Comparison of ENCODE assay signal across 9 cellular contexts in genomic region chr17:36183811-36184765, GRCh38. TPM values are rescaled to one million over a fixed set of nuclear protein-coding genes. Genes with fewer than 3 reads are reported as not detected.
DNase-seq lines count a peak whose midpoint lies in the region; ATAC-seq, FAIRE-seq and TF ChIP-seq lines count a peak whose summit lies in the region.
"Had no signal": no experiment of that assay in that cellular context is flagged by ENCODE, and none has a peak within 500 bp of the region (broad histone marks: within the 10 kb centered on the region; RNA-seq: fewer than 3 reads in every experiment).

No MANE protein-coding gene starts in this region.

- H3K9ac ChIP-seq in GM12878 (ENCODE audit: control insufficient read depth, insufficient read depth, low read length) (peak overlapping the region; percentile 29; the same call in 1 of the 2 replicates), liver (ENCODE audit: low read depth in 1 of 2, low read length in 2 of 2) (peak overlapping the region; percentile 5 to 52)

- H3K27ac Mint-ChIP-seq in stimulated activated naive B cell treated with anti-CD40 and anti-IgM and Interleukin-4, amounts not matched to agents 10 μg/mL and 1 μg/mL and 100 μg/mL, for 72 hours, result peak overlapping the region; percentile 42
- H3K27ac Mint-ChIP-seq: activated T-helper 17 cell treated with anti-CD3 and anti-CD28 coated beads, Interleukin-2, amount 50 U/mL, for 72 hours had no signal

- TF ChIP-seq RAD21 in GM12878 (IDR thresholded peaks at IDR 0.05; ENCODE audit: insufficient read depth, low read depth, low read length), result no peak
- no peak for TF ChIP-seq RAD21 in liver (IDR thresholded peaks at IDR 0.05)

- peaks cover 25 to 39% of the 10 kb centered on the region in 2 donors for H3K27me3 Mint-ChIP-seq in stimulated activated naive B cell treated with anti-CD40 and anti-IgM and Interleukin-4, amounts not matched to agents 10 μg/mL and 1 μg/mL and 100 μg/mL, for 72 hours

- no peak for FAIRE-seq in GM12878 (lab: Jason Lieb, UNC)

- BruUV-seq in GM12878 (replicated peaks; lab: Mats Ljungman, UMichigan), result no TSS peak

- peaks cover 21 to 28% of the 10 kb centered on the region in 2 donors for H3K4me1 Mint-ChIP-seq in stimulated activated naive B cell treated with anti-CD40 and anti-IgM and Interleukin-4, amounts not matched to agents 10 μg/mL and 1 μg/mL and 100 μg/mL, for 72 hours
- H3K4me1 Mint-ChIP-seq: activated T-helper 17 cell treated with anti-CD3 and anti-CD28 coated beads, Interleukin-2, amount 50 U/mL, for 72 hours had no signal

- DNase-seq in GM12878 (ENCODE audit: low read depth, low spot score) (no peak), NCI-H2196 (lab: John Stamatoyannopoulos, UW; ENCODE audit: unreplicated experiment) (no peak)
- DNase-seq in stimulated activated naive B cell treated with anti-CD40 and anti-IgM and Interleukin-4, amounts not matched to agents 10 μg/mL and 1 μg/mL and 100 μg/mL, for 72 hours, result no peak
- no peak for DNase-seq in stimulated activated naive CD4-positive, alpha-beta T cell treated with Interleukin-2 at 50 U/mL for 16 hours (lab: John Stamatoyannopoulos, UW)

- TF ChIP-seq EP300 in GM12878 (IDR thresholded peaks at IDR 0.05; ENCODE audit: borderline replicate concordance in 1 of 2, control insufficient read depth in 1 of 2, low read depth in 2 of 2, low read length in 2 of 2), result no peak

- no peaks in the 10 kb centered on the region for H3K9me3 ChIP-seq in GM12878 (replicated peaks; ENCODE audit: control insufficient read depth, insufficient read depth, low read length)
- H3K9me3 ChIP-seq in liver (ENCODE audit: control insufficient read depth in 4 of 4, low read length in 3 of 4), result no peaks in the 10 kb centered on the region

- intact Hi-C loops in GM12878 (cut with micrococcal nuclease; ENCODE audit: unreplicated experiment), result no loop called here

- H3K27me3 ChIP-seq in GM12878 (replicated peaks in 1 of 2; ENCODE audit: control insufficient read depth in 2 of 2, insufficient read depth in 2 of 2, low read length in 1 of 2), result no peaks in the 10 kb centered on the region
- no peaks in the 10 kb centered on the region for H3K27me3 ChIP-seq in liver (ENCODE audit: control insufficient read depth in 4 of 4, insufficient read depth in 4 of 4, low read length in 3 of 4)

- CTCF ChIA-PET in GM12878 (lab: Yijun Ruan, JAX), result interaction anchor here (1.0 kb wide), 1 partner anchor 11 kb away, joined by 3 read pairs; no protein-coding TSS in a partner anchor

- H3K4me3 ChIP-seq in GM12878 (no peak overlapping the region; the same call in 1 of the 2 replicates), liver (ENCODE audit: low read depth in 1 of 3, low read length in 3 of 3) (peak overlapping the region; percentile 1 to 90 (median 53))

- POLR2A ChIA-PET in GM12878 (lab: Charles Lee), result interaction anchor here (0.6 kb wide), 1 partner anchor 8 kb away, joined by 4 read pairs; no protein-coding TSS in a partner anchor

- no peak overlapping the region for H3K27ac ChIP-seq in GM12878 (ENCODE audit: control insufficient read depth, insufficient read depth)
- peak overlapping the region; percentile 66 to 71 for H3K27ac ChIP-seq in liver (ENCODE audit: low read depth in 1 of 2, low read length in 2 of 2)

- 0 out of 2 replicates have a peak overlapping the region, but pooled peaks have one; percentile 25 for H3K4me2 ChIP-seq in GM12878 (ENCODE audit: control insufficient read depth, insufficient read depth)

- no peak for TF ChIP-seq CTCF in GM12878 (IDR thresholded peaks at IDR 0.05 in 2 of 3, conservative IDR thresholded peaks at IDR 0.05 in 1 of 3; ENCODE audit: control insufficient read depth in 2 of 3, extremely low read depth in 1 of 3, insufficient read depth in 1 of 3, low read depth in 3 of 3, low read length in 3 of 3)
- TF ChIP-seq CTCF in liver (IDR thresholded peaks at IDR 0.05; ENCODE audit: low read depth, low read length, missing input control), result no peak

- H3K4me1 ChIP-seq in GM12878 (ENCODE audit: control insufficient read depth, insufficient read depth, low read length) (peaks cover 6% of the 10 kb centered on the region; the same call in 1 of the 2 replicates), liver (ENCODE audit: control insufficient read depth in 4 of 4, insufficient read depth in 4 of 4, low read length in 3 of 4) (peaks cover 7 to 25% (median 15%) of the 10 kb centered on the region in 4 donors)

- no peaks in the 10 kb centered on the region for H3K36me3 Mint-ChIP-seq in stimulated activated naive B cell treated with anti-CD40 and anti-IgM and Interleukin-4, amounts not matched to agents 10 μg/mL and 1 μg/mL and 100 μg/mL, for 72 hours

- no peak overlapping the region for H2AFZ ChIP-seq in GM12878 (ENCODE audit: control insufficient read depth, low read depth, low read length)

- H3K4me3 Mint-ChIP-seq in stimulated activated naive B cell treated with anti-CD40 and anti-IgM and Interleukin-4, amounts not matched to agents 10 μg/mL and 1 μg/mL and 100 μg/mL, for 72 hours, result peak overlapping the region; percentile 72 to 77
- H3K4me3 Mint-ChIP-seq: activated T-helper 17 cell treated with anti-CD3 and anti-CD28 coated beads, Interleukin-2, amount 50 U/mL, for 72 hours had no signal

- no peaks in the 10 kb centered on the region for H4K20me1 ChIP-seq in GM12878 (ENCODE audit: control insufficient read depth, insufficient read depth)

- RAD21 ChIA-PET in GM12878 (lab: Charles Lee; ENCODE audit: unreplicated experiment), result interaction anchor here (0.7 to 1.5 kb wide), 3 partner anchors 28 to 215 kb away, joined by 3 read pairs; no protein-coding TSS in a partner anchor

- H3K79me2 ChIP-seq in GM12878 (ENCODE audit: control insufficient read depth, insufficient read depth, low read length), result no peaks in the 10 kb centered on the region

- in situ Hi-C loops in GM12878 (cut with MboI), result no loop called here

- H3K36me3 ChIP-seq in GM12878 (ENCODE audit: control insufficient read depth in 2 of 2, insufficient read depth in 2 of 2, low read length in 1 of 2) (no peaks in the 10 kb centered on the region), liver (ENCODE audit: control insufficient read depth in 4 of 4, insufficient read depth in 3 of 4, low read depth in 1 of 4, low read length in 3 of 4) (no peaks in the 10 kb centered on the region)

- 7% methylated on average over 5 of the region's 16 CpGs for WGBS in GM12878 (ENCODE audit: insufficient coverage, insufficient replicate concordance, low lambda C conversion rate, missing lambda C conversion rate)
- 70% methylated on average over 16 of the region's 16 CpGs for WGBS in liver

- no peak for TF ChIP-seq POLR2A in GM12878 (IDR thresholded peaks at IDR 0.05; ENCODE audit: low read depth, low read length)

- no peaks in the 10 kb centered on the region for H3K9me3 Mint-ChIP-seq in stimulated activated naive B cell treated with anti-CD40 and anti-IgM and Interleukin-4, amounts not matched to agents 10 μg/mL and 1 μg/mL and 100 μg/mL, for 72 hours
- H3K9me3 Mint-ChIP-seq: activated T-helper 17 cell treated with anti-CD3 and anti-CD28 coated beads, Interleukin-2, amount 50 U/mL, for 72 hours had no signal

- ATAC-seq in HG03354 (IDR thresholded peaks at IDR 0.05; ENCODE audit: poor library complexity, severe bottlenecking, unreplicated experiment), result peak; percentile 7
- ATAC-seq in GM12878, result peak; percentile 35
- ATAC-seq in stimulated activated naive B cell treated with anti-CD40 and anti-IgM and Interleukin-4, amounts not matched to agents 10 μg/mL and 1 μg/mL and 100 μg/mL, for 72 hours (replicated peaks), result no peak
- no peak for ATAC-seq in GM19324 (IDR thresholded peaks at IDR 0.05; ENCODE audit: low FRiP score, unreplicated experiment)
- ATAC-seq in GM18873 (IDR thresholded peaks at IDR 0.05; ENCODE audit: low FRiP score, unreplicated experiment), result no peak
- ATAC-seq: activated T-helper 17 cell treated with anti-CD3 and anti-CD28 coated beads, Interleukin-2, amount 50 U/mL, for 72 hours had no signal

- SMC1A ChIA-PET in GM12878 (lab: Charles Lee; ENCODE audit: uncharacterized antibody, unreplicated experiment), result interaction anchor here (0.7 kb wide), 1 partner anchor 9 kb away, joined by 3 read pairs; no protein-coding TSS in a partner anchor

RNA-seq across cellular contexts. Expression of gene TBC1D3B, which starts 7.7 kb away (rescaled TPM):
- total RNA-seq in GM12878 (2013; cell fraction: nucleolus; rRNA removed), result 9.6 and 11.1 TPM in 2 replicates
- total RNA-seq in GM12878 (2014; rRNA removed), result 1.8 and 2.7 TPM in 2 replicates
- total RNA-seq in GM12878 (2014; rRNA removed; fragmentation: Illumina TruSeq; extraction: Trizol), result 1.6 and 2.0 TPM in 2 replicates
- total RNA-seq in GM12878 (2021), result 2.5 and 8.5 TPM in 2 replicates
- not detected for polyA plus RNA-seq in GM12878 (2011; ENCODE audit: low read depth)
- polyA plus RNA-seq in GM12878 (2011; rRNA removed), result 2.0 and 2.1 TPM in 2 replicates
- polyA plus RNA-seq in GM12878 (2011; cell fraction: cytosol; rRNA removed), result 1.6 and 2.6 TPM in 2 replicates
- 15.3 and 19.8 TPM in 2 replicates for polyA plus RNA-seq in GM12878 (2011; cell fraction: nucleus; rRNA removed)
- 3.0 and 5.8 TPM in 2 replicates for polyA plus RNA-seq in GM12878 (2012)
- polyA plus RNA-seq in GM12878 (2014; fragmentation: Illumina TruSeq; extraction: Trizol), result 0.93 TPM in 1 of 2 replicates, not detected in the other
- polyA plus RNA-seq in GM12878 (2014; fragmentation: Nextera tagmentation; extraction: Ambion mirVana), result not detected
- polyA plus RNA-seq in GM12878 (2014; rRNA removed), result 3.0 and 4.8 TPM in 2 replicates
- 1 to 10 TPM in 1 of 2 experiments, under 1 TPM in 1; 0.67 to 1.6 TPM for polyA plus RNA-seq in GM12878 (2016; fragmentation: Nextera tagmentation; extraction: Ambion mirVana)
- polyA minus RNA-seq in GM12878 (2011; rRNA and poly(A)+ RNA removed), result 0.80 TPM in 1 of 2 replicates, not detected in the other
- polyA minus RNA-seq in GM12878 (2011; cell fraction: cytosol; rRNA and poly(A)+ RNA removed), result not detected in 2 replicates
- 1.9 and 2.3 TPM in 2 replicates for polyA minus RNA-seq in GM12878 (2011; cell fraction: nucleus; rRNA and poly(A)+ RNA removed)
- under 1 TPM; 0.42 to 0.56 TPM for total RNA-seq in liver
- polyA plus RNA-seq in liver, result 1 to 10 TPM in 1 of 2 donors, under 1 TPM in 1; 0.66 to 1.8 TPM

RNA-seq across cellular contexts. Expression of gene CCL3L1, which starts 12.5 kb away (rescaled TPM):
- 6.6 and 7.5 TPM in 2 replicates for total RNA-seq in GM12878 (2013; cell fraction: nucleolus; rRNA removed)
- 13.0 and 14.8 TPM in 2 replicates for total RNA-seq in GM12878 (2014; rRNA removed)
- 12.4 and 15.3 TPM in 2 replicates for total RNA-seq in GM12878 (2014; rRNA removed; fragmentation: Illumina TruSeq; extraction: Trizol)
- total RNA-seq in GM12878 (2021), result 12.9 and 13.6 TPM in 2 replicates
- polyA plus RNA-seq in GM12878 (2011; ENCODE audit: low read depth), result 17.8 TPM
- 26.9 and 108 TPM in 2 replicates for polyA plus RNA-seq in GM12878 (2011; rRNA removed)
- 63.6 and 64.9 TPM in 2 replicates for polyA plus RNA-seq in GM12878 (2011; cell fraction: cytosol; rRNA removed)
- polyA plus RNA-seq in GM12878 (2011; cell fraction: nucleus; rRNA removed), result 51.9 and 86.7 TPM in 2 replicates
- polyA plus RNA-seq in GM12878 (2012), result 17.4 and 22.5 TPM in 2 replicates
- 5.4 and 13.4 TPM in 2 replicates for polyA plus RNA-seq in GM12878 (2014; fragmentation: Illumina TruSeq; extraction: Trizol)
- polyA plus RNA-seq in GM12878 (2014; fragmentation: Nextera tagmentation; extraction: Ambion mirVana), result 10 to 100 TPM; 13.8 to 14.5 TPM
- polyA plus RNA-seq in GM12878 (2014; rRNA removed), result 12.6 and 14.0 TPM in 2 replicates
- 1 to 10 TPM; 1.9 to 3.2 TPM for polyA plus RNA-seq in GM12878 (2016; fragmentation: Nextera tagmentation; extraction: Ambion mirVana)
- polyA minus RNA-seq in GM12878 (2011; rRNA and poly(A)+ RNA removed), result 44.0 and 53.2 TPM in 2 replicates
- polyA minus RNA-seq in GM12878 (2011; cell fraction: cytosol; rRNA and poly(A)+ RNA removed), result 38.6 and 41.3 TPM in 2 replicates
- 88.5 and 100 TPM in 2 replicates for polyA minus RNA-seq in GM12878 (2011; cell fraction: nucleus; rRNA and poly(A)+ RNA removed)
- under 1 TPM; 0.42 TPM for total RNA-seq in liver
- polyA plus RNA-seq in liver, result under 1 TPM; 0.15 to 0.21 TPM

RNA-seq across cellular contexts. Expression of gene CCL4L2, which starts 26.8 kb away (rescaled TPM):
- 0.84 TPM in 1 of 2 replicates, not detected in the other for total RNA-seq in GM12878 (2013; cell fraction: nucleolus; rRNA removed)
- total RNA-seq in GM12878 (2014; rRNA removed) (13.6 and 23.2 TPM in 2 replicates), GM12878 (2014; rRNA removed; fragmentation: Illumina TruSeq; extraction: Trizol) (13.1 and 15.0 TPM in 2 replicates), GM12878 (2021) (11.1 and 12.3 TPM in 2 replicates), liver (1 to 10 TPM in 1 of 2 donors, under 1 TPM in 1; 0.50 to 2.8 TPM)
- polyA plus RNA-seq in GM12878 (2011; ENCODE audit: low read depth), result 12.3 TPM
- polyA plus RNA-seq in GM12878 (2011; rRNA removed) (249 and 275 TPM in 2 replicates), GM12878 (2014; fragmentation: Illumina TruSeq; extraction: Trizol) (12.0 and 15.4 TPM in 2 replicates), GM12878 (2014; fragmentation: Nextera tagmentation; extraction: Ambion mirVana) (100 to 1,000 TPM in 1 of 2 experiments, 10 to 100 TPM in 1; 99.7 to 133 TPM), GM12878 (2014; rRNA removed) (17.5 and 20.9 TPM in 2 replicates), GM12878 (2016; fragmentation: Nextera tagmentation; extraction: Ambion mirVana) (1 to 10 TPM; 2.3 to 4.2 TPM), liver (1 to 10 TPM in 1 of 2 donors, under 1 TPM in 1; 0.83 to 1.3 TPM)
- 273 and 296 TPM in 2 replicates for polyA plus RNA-seq in GM12878 (2011; cell fraction: cytosol; rRNA removed)
- 86.0 and 151 TPM in 2 replicates for polyA plus RNA-seq in GM12878 (2011; cell fraction: nucleus; rRNA removed)
- 4.0 and 23.1 TPM in 2 replicates for polyA plus RNA-seq in GM12878 (2012)
- 154 and 262 TPM in 2 replicates for polyA minus RNA-seq in GM12878 (2011; rRNA and poly(A)+ RNA removed)
- 45.8 and 46.4 TPM in 2 replicates for polyA minus RNA-seq in GM12878 (2011; cell fraction: cytosol; rRNA and poly(A)+ RNA removed)
- 29.3 and 32.3 TPM in 2 replicates for polyA minus RNA-seq in GM12878 (2011; cell fraction: nucleus; rRNA and poly(A)+ RNA removed)

Comparison
In these comparisons a context has a peak if more than half of its experiments do, and no peak if none do; other contexts are left out.
1. ATAC-seq: peak in HG03354 (single experiment) and GM12878 (single experiment); none in stimulated activated naive B cell treated with anti-CD40 and anti-IgM and Interleukin-4, amounts not matched to agents 10 μg/mL and 1 μg/mL and 100 μg/mL, for 72 hours (0 of 2), GM19324 (single experiment) and GM18873 (single experiment).
2. RNA of gene CCL3L1, which starts 12.5 kb away (total RNA-seq): 6.6 to 15.3 TPM in GM12878; 0.42 TPM in liver; every median in the first group is over 4 times any median in the second.